ENCODE assay signal across 8 cellular contexts in the genomic region with DNA sequence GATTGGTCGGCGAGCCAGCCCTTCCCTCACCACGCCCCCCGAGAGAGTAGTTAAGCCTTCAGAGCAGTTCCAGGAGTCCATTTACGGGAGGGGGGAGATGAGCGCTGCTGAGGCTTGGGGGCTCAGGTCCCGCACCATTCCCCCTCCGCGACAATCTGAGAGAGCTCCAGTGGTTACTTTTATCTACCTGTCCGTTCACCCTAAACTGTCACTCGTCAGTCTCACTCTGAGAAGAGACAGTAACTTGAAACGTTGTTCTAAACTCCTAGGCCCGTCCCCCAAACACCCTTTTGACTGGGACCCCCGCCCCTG. TPM values are rescaled to one million over a fixed set of nuclear protein-coding genes. Genes with fewer than 3 reads are reported as not detected.
A peak's percentile ranks its signal among the peaks of the same experiment; 100 is the strongest.
DNase-seq lines count a peak whose midpoint lies in the region; ATAC-seq, FAIRE-seq and TF ChIP-seq lines count a peak whose summit lies in the region.

No MANE protein-coding gene starts in this region.

- POLR2A ChIA-PET in AG04450 (lab: Yijun Ruan, JAX): interaction anchor here (0.6 to 2.8 kb wide), 4 partner anchors 9 to 247 kb away, joined by 3 to 22 read pairs (median 9); no protein-coding TSS in a partner anchor

- H3K4me1 ChIP-seq in keratinocyte (ENCODE audit: control insufficient read depth, extremely low read depth, insufficient read depth, low read length): peaks cover 18% of the 10 kb centered on the region

- TF ChIP-seq CTCF in AG04450 (IDR thresholded peaks at IDR 0.05; ENCODE audit: low read depth, low read length) (no peak), astrocyte of the spinal cord (IDR thresholded peaks at IDR 0.05; ENCODE audit: low read depth, low read length) (no peak), keratinocyte (optimal IDR thresholded peaks at IDR 0.05 in 1 of 3, IDR thresholded peaks at IDR 0.05 in 1 of 3, conservative IDR thresholded peaks at IDR 0.05 in 1 of 3; ENCODE audit: extremely low read depth in 1 of 3, insufficient read depth in 2 of 3, low read length in 3 of 3) (no peak)

- CTCF ChIA-PET in AG04450 (lab: Charles Lee): interaction anchor here (0.5 to 5.0 kb wide), 5 partner anchors 9 to 30 kb away, joined by 4 to 36 read pairs (median 5); no protein-coding TSS in a partner anchor

- H3K4me3 ChIP-seq in AG04450 (ENCODE audit: low read depth, low read length): peak overlapping the region; percentile 96
- H3K4me3 ChIP-seq in astrocyte of the spinal cord (ENCODE audit: low read depth, low read length): peak overlapping the region; percentile 85
- H3K4me3 ChIP-seq in keratinocyte (ENCODE audit: control insufficient read depth in 2 of 3, extremely low read depth in 1 of 3, insufficient read depth in 2 of 3, low read depth in 1 of 3, low read length in 3 of 3): peak overlapping the region; percentile 67 to 98 (median 94)

- H3K4me2 ChIP-seq in keratinocyte (ENCODE audit: control insufficient read depth, extremely low read depth, insufficient read depth, low read depth, low read length): peak overlapping the region; percentile 84

- H3K27me3 ChIP-seq in AG04450 (ENCODE audit: control insufficient read depth, insufficient read depth, low read length) (no peaks in the 10 kb centered on the region), keratinocyte (ENCODE audit: control insufficient read depth, extremely low read depth, insufficient read depth, low read length) (no peaks in the 10 kb centered on the region)

- dilution Hi-C loops in keratinocyte (cut with MboI; ENCODE audit: extremely low pct_ligation_motif_present, low sequenced_read_pairs): no loop called here

- intact Hi-C loops in posterior vena cava (cut with DNase I): no loop called here

- no peak overlapping the region for H2AFZ ChIP-seq in keratinocyte (ENCODE audit: control insufficient read depth, low read length)

- H3K9me3 ChIP-seq in AG04450 (ENCODE audit: control insufficient read depth, insufficient read depth, low read length) (no peaks in the 10 kb centered on the region; the same call in 1 of the 2 replicates), keratinocyte (ENCODE audit: control insufficient read depth, low read depth, low read length) (no peaks in the 10 kb centered on the region)

- no peak for DNase-seq in AG04450 (ENCODE audit: low read depth, low spot score)
- peak; percentile 66 for DNase-seq in NCI-H2196 treated with DMSO at 0.1 percent for 48 hours (lab: John Stamatoyannopoulos, UW; ENCODE audit: unreplicated experiment)
- peak; percentile 51 for DNase-seq in astrocyte of the spinal cord (ENCODE audit: low read depth, low spot score)
- DNase-seq in keratinocyte (ENCODE audit: low read depth, low spot score): no peak
- peak; percentile 79 for DNase-seq in stromal cell of bone marrow (ENCODE audit: low read depth)
- DNase-seq in central memory CD4-positive, alpha-beta T cell: no peak
- no peak for DNase-seq in posterior vena cava (ENCODE audit: low spot score)

- no peaks in the 10 kb centered on the region for H4K20me1 ChIP-seq in keratinocyte (ENCODE audit: control insufficient read depth, extremely low read depth, insufficient read depth, low read length)

- H3K79me2 ChIP-seq in keratinocyte (ENCODE audit: control insufficient read depth, insufficient read depth, low read length): no peaks in the 10 kb centered on the region

- no peaks in the 10 kb centered on the region for H3K36me3 ChIP-seq in keratinocyte (ENCODE audit: control insufficient read depth in 2 of 2, extremely low read depth in 1 of 2, insufficient read depth in 2 of 2, low read length in 2 of 2)

- ATAC-seq in GM18505 (IDR thresholded peaks at IDR 0.05; ENCODE audit: unreplicated experiment): no peak

- in situ Hi-C loops in astrocyte of the spinal cord (cut with HindIII; ENCODE audit: low sequenced_read_pairs): no loop called here

- peak overlapping the region; percentile 99 for H3K9ac ChIP-seq in keratinocyte (ENCODE audit: control insufficient read depth, extremely low read depth, insufficient read depth, low read length)

- FAIRE-seq in keratinocyte (lab: Jason Lieb, UNC): peak; percentile 67

- H3K9me1 ChIP-seq in keratinocyte (ENCODE audit: control insufficient read depth, extremely low read depth, insufficient read depth, low read length): no peaks in the 10 kb centered on the region

- peak; percentile 10 for TF ChIP-seq POLR2A in GM18505 (IDR thresholded peaks at IDR 0.05; ENCODE audit: borderline replicate concordance, extremely low read depth, insufficient read depth, insufficient read length)

- H3K27ac ChIP-seq in AG04450 (ENCODE audit: low read depth, low read length): peak overlapping the region; percentile 94
- H3K27ac ChIP-seq in keratinocyte (ENCODE audit: control insufficient read depth, insufficient read depth, low read length): peak overlapping the region; percentile 100

RNA-seq across cellular contexts. Expression of gene FOSB, which starts 2.0 kb away (rescaled TPM):
- polyA plus RNA-seq in AG04450 (2011; rRNA removed) (1.3 and 1.7 TPM in 2 replicates), keratinocyte (0.27 to 4.6 TPM (median 3.9 TPM) in 3 replicates)
- polyA minus RNA-seq in AG04450 (2011; rRNA and poly(A)+ RNA removed): 12.2 and 19.2 TPM in 2 replicates
- 7.5 TPM for polyA plus RNA-seq in keratinocyte (2011; ENCODE audit: low read depth)
- polyA plus RNA-seq in keratinocyte (2011; cell fraction: cytosol; rRNA removed): 1.2 and 2.5 TPM in 2 replicates
- 69.0 and 109 TPM in 2 replicates for polyA plus RNA-seq in keratinocyte (2011; cell fraction: nucleus; rRNA removed)
- 0.37 and 11.7 TPM in 2 replicates for polyA plus RNA-seq in keratinocyte (2012; ENCODE audit: low replicate concordance)
- 2.9 to 15.1 TPM (median 9.2 TPM) in 3 replicates for polyA minus RNA-seq in keratinocyte
- 1.7 TPM for polyA minus RNA-seq in keratinocyte (2011; cell fraction: cytosol; rRNA and poly(A)+ RNA removed)
- 41.5 and 54.1 TPM in 2 replicates for polyA minus RNA-seq in keratinocyte (2011; cell fraction: nucleus; rRNA and poly(A)+ RNA removed)
- total RNA-seq in posterior vena cava: 10 to 100 TPM; 33.2 to 73.0 TPM

RNA-seq across cellular contexts. Expression of gene RTN2, which starts 27.1 kb away (rescaled TPM):
- 13.6 and 15.5 TPM in 2 replicates for polyA plus RNA-seq in AG04450 (2011; rRNA removed)
- polyA minus RNA-seq in AG04450 (2011; rRNA and poly(A)+ RNA removed): 9.9 and 17.8 TPM in 2 replicates
- polyA plus RNA-seq in keratinocyte: 8.5 to 13.6 TPM (median 12.2 TPM) in 3 replicates
- polyA plus RNA-seq in keratinocyte (2011; ENCODE audit: low read depth): 4.5 TPM
- 7.2 and 12.4 TPM in 2 replicates for polyA plus RNA-seq in keratinocyte (2011; cell fraction: cytosol; rRNA removed)
- polyA plus RNA-seq in keratinocyte (2011; cell fraction: nucleus; rRNA removed): 6.7 and 10.0 TPM in 2 replicates
- 7.5 and 15.7 TPM in 2 replicates for polyA plus RNA-seq in keratinocyte (2012; ENCODE audit: low replicate concordance)
- 5.7 to 20.4 TPM (median 8.5 TPM) in 3 replicates for polyA minus RNA-seq in keratinocyte
- 21.7 TPM for polyA minus RNA-seq in keratinocyte (2011; cell fraction: cytosol; rRNA and poly(A)+ RNA removed)
- polyA minus RNA-seq in keratinocyte (2011; cell fraction: nucleus; rRNA and poly(A)+ RNA removed): 6.4 and 13.0 TPM in 2 replicates
- 10 to 100 TPM in 1 of 2 donors, 1 to 10 TPM in 1; 9.4 to 14.5 TPM for total RNA-seq in posterior vena cava

RNA-seq across cellular contexts. Expression of gene PPM1N, which starts 28.5 kb away (rescaled TPM):
- polyA plus RNA-seq in AG04450 (2011; rRNA removed): 1.5 and 1.8 TPM in 2 replicates
- polyA minus RNA-seq in AG04450 (2011; rRNA and poly(A)+ RNA removed): not detected in 2 replicates
- polyA plus RNA-seq in keratinocyte: 1.9 to 2.5 TPM (median 2.0 TPM) in 3 replicates
- polyA plus RNA-seq in keratinocyte (2011; ENCODE audit: low read depth): 0.64 TPM
- 1.6 and 2.1 TPM in 2 replicates for polyA plus RNA-seq in keratinocyte (2011; cell fraction: cytosol; rRNA removed)
- polyA plus RNA-seq in keratinocyte (2011; cell fraction: nucleus; rRNA removed): 1.4 and 1.9 TPM in 2 replicates
- polyA plus RNA-seq in keratinocyte (2012; ENCODE audit: low replicate concordance): 1.2 and 2.1 TPM in 2 replicates
- polyA minus RNA-seq in keratinocyte: 0.42 TPM in 1 of 3 replicates, not detected in the others
- not detected for polyA minus RNA-seq in keratinocyte (2011; cell fraction: cytosol; rRNA and poly(A)+ RNA removed)
- polyA minus RNA-seq in keratinocyte (2011; cell fraction: nucleus; rRNA and poly(A)+ RNA removed): not detected in 2 replicates
- total RNA-seq in posterior vena cava: 1 to 10 TPM in 1 of 2 donors, under 1 TPM in 1; 0.67 to 1.9 TPM

RNA-seq across cellular contexts. Expression of gene VASP, which starts 37.5 kb away (rescaled TPM):
- polyA plus RNA-seq in AG04450 (2011; rRNA removed) (49.6 and 60.8 TPM in 2 replicates), keratinocyte (99.0 to 117 TPM (median 110 TPM) in 3 replicates)
- polyA minus RNA-seq in AG04450 (2011; rRNA and poly(A)+ RNA removed): 55.6 and 60.8 TPM in 2 replicates
- polyA plus RNA-seq in keratinocyte (2011; ENCODE audit: low read depth): 76.9 TPM
- polyA plus RNA-seq in keratinocyte (2011; cell fraction: cytosol; rRNA removed): 78.8 and 128 TPM in 2 replicates
- polyA plus RNA-seq in keratinocyte (2011; cell fraction: nucleus; rRNA removed): 94.7 and 121 TPM in 2 replicates
- 53.7 and 126 TPM in 2 replicates for polyA plus RNA-seq in keratinocyte (2012; ENCODE audit: low replicate concordance)
- 88.7 to 145 TPM (median 99.3 TPM) in 3 replicates for polyA minus RNA-seq in keratinocyte
- polyA minus RNA-seq in keratinocyte (2011; cell fraction: cytosol; rRNA and poly(A)+ RNA removed): 240 TPM
- polyA minus RNA-seq in keratinocyte (2011; cell fraction: nucleus; rRNA and poly(A)+ RNA removed): 117 and 165 TPM in 2 replicates
- 100 to 1,000 TPM; 159 to 204 TPM for total RNA-seq in posterior vena cava

RNA-seq across cellular contexts. Expression of gene ERCC1, which starts 46.1 kb away (rescaled TPM):
- polyA plus RNA-seq in AG04450 (2011; rRNA removed) (75.8 and 113 TPM in 2 replicates), keratinocyte (175 to 250 TPM (median 208 TPM) in 3 replicates)
- 85.5 and 126 TPM in 2 replicates for polyA minus RNA-seq in AG04450 (2011; rRNA and poly(A)+ RNA removed)
- polyA plus RNA-seq in keratinocyte (2011; ENCODE audit: low read depth): 82.8 TPM
- 164 and 279 TPM in 2 replicates for polyA plus RNA-seq in keratinocyte (2011; cell fraction: cytosol; rRNA removed)
- polyA plus RNA-seq in keratinocyte (2011; cell fraction: nucleus; rRNA removed): 216 and 294 TPM in 2 replicates
- polyA plus RNA-seq in keratinocyte (2012; ENCODE audit: low replicate concordance): 116 and 285 TPM in 2 replicates
- polyA minus RNA-seq in keratinocyte: 165 to 373 TPM (median 217 TPM) in 3 replicates
- polyA minus RNA-seq in keratinocyte (2011; cell fraction: cytosol; rRNA and poly(A)+ RNA removed): 284 TPM
- polyA minus RNA-seq in keratinocyte (2011; cell fraction: nucleus; rRNA and poly(A)+ RNA removed): 59.1 and 65.1 TPM in 2 replicates
- total RNA-seq in posterior vena cava: 10 to 100 TPM; 65.0 to 68.4 TPM

Comparison
In these comparisons a context has a peak if more than half of its experiments do, and no peak if none do; other contexts are left out.
1. DNase-seq: peak in NCI-H2196 treated with DMSO at 0.1 percent for 48 hours (single experiment), astrocyte of the spinal cord (single experiment) and stromal cell of bone marrow (single experiment); none in AG04450 (single experiment), keratinocyte (single experiment), central memory CD4-positive, alpha-beta T cell (single experiment) and posterior vena cava (single experiment).
2. Peak in every context shown above with its lines, with median percentiles within 50 percentile points of each other: H3K4me3 ChIP-seq.